20 cellular contexts compared by ENCODE assay signal in genomic region chr1:77972080-77972479, GRCh38. TPM values are rescaled to one million over a fixed set of nuclear protein-coding genes. Genes with fewer than 3 reads are reported as not detected.
A peak's percentile ranks its signal among the peaks of the same experiment; 100 is the strongest.
DNase-seq lines count a peak whose midpoint lies in the region; ATAC-seq, FAIRE-seq and TF ChIP-seq lines count a peak whose summit lies in the region.
"Had no signal": no experiment of that assay in that cellular context is flagged by ENCODE, and none has a peak within 500 bp of the region (broad histone marks: within the 10 kb centered on the region; RNA-seq: fewer than 3 reads in every experiment).

No MANE protein-coding gene starts in this region.

- H3K79me2 ChIP-seq in endothelial cell of umbilical vein (ENCODE audit: control insufficient read depth, insufficient read depth, low read length), result peaks cover 99% of the 10 kb centered on the region

- H2AFZ ChIP-seq in endothelial cell of umbilical vein (ENCODE audit: low read depth, low read length), result no peak overlapping the region

- no peak for DNase-seq in left ventricle myocardium superior
- no peak for DNase-seq in right atrium auricular region (ENCODE audit: low spot score)
- DNase-seq in WTC11 (ENCODE audit: low spot score), result no peak
- DNase-seq in endothelial cell of umbilical vein (ENCODE audit: low read depth, low spot score), result no peak
- DNase-seq in stimulated activated naive B cell treated with anti-CD40 and anti-IgM and Interleukin-4, amounts not matched to agents 10 μg/mL and 1 μg/mL and 100 μg/mL, for 72 hours, result no peak
- no peak for DNase-seq in OCI-M2 (lab: John Stamatoyannopoulos, UW; ENCODE audit: unreplicated experiment)
- DNase-seq: heart right ventricle; kidney glomerular epithelial cell; MG63; midbrain; NCI-H146; nucleus accumbens; sigmoid colon; stimulated activated CD4-positive, alpha-beta T cell treated with anti-CD3 and anti-CD28 coated beads, Interleukin-2, amount 100 ng/mL, for 24 hours; SW 1271 had no signal

- H3K27ac ChIP-seq in right atrium auricular region (no peak overlapping the region), endothelial cell of umbilical vein (ENCODE audit: insufficient read depth, low read depth, low read length) (no peak overlapping the region)
- H3K27ac ChIP-seq: cardiac muscle cell, heart right ventricle, sigmoid colon, suprapubic skin, VCaP had no signal

- no peaks in the 10 kb centered on the region for H3K9me1 ChIP-seq in endothelial cell of umbilical vein (replicated peaks; ENCODE audit: control insufficient read depth, extremely low read depth, insufficient read depth, low read length)

- CTCF ChIA-PET in WTC11 (lab: Charles Lee) (interaction anchor here (0.6 to 1.0 kb wide), 2 partner anchors 142 to 471 kb away, joined by 3 read pairs; no protein-coding TSS in a partner anchor), endothelial cell of umbilical vein (lab: Charles Lee) (interaction anchor here (0.6 kb wide), 1 partner anchor 143 kb away, joined by 3 read pairs; no protein-coding TSS in a partner anchor)

- POLR2A ChIA-PET in WTC11 (lab: Charles Lee) (interaction anchor here (0.7 kb wide), 1 partner anchor 47 kb away, joined by 8 read pairs; no protein-coding TSS in a partner anchor), endothelial cell of umbilical vein (lab: Charles Lee) (no interaction called here)

- TF ChIP-seq POLR2A in endothelial cell of umbilical vein (IDR thresholded peaks at IDR 0.05; ENCODE audit: low read depth, low read length), result no peak

- H3K27ac Mint-ChIP-seq in WTC11, result peak overlapping the region; percentile 92
- peak overlapping the region; percentile 42 for H3K27ac Mint-ChIP-seq in stimulated activated naive B cell treated with anti-CD40 and anti-IgM and Interleukin-4, amounts not matched to agents 10 μg/mL and 1 μg/mL and 100 μg/mL, for 72 hours

- BruUV-seq in endothelial cell of umbilical vein (replicated peaks; lab: Mats Ljungman, UMichigan), result no TSS peak

- peaks cover 48% of the 10 kb centered on the region for H3K36me3 Mint-ChIP-seq in WTC11
- peaks cover 40 to 45% of the 10 kb centered on the region in 2 donors for H3K36me3 Mint-ChIP-seq in stimulated activated naive B cell treated with anti-CD40 and anti-IgM and Interleukin-4, amounts not matched to agents 10 μg/mL and 1 μg/mL and 100 μg/mL, for 72 hours

- H3K9me3 Mint-ChIP-seq in WTC11, result no peaks in the 10 kb centered on the region
- no peaks in the 10 kb centered on the region for H3K9me3 Mint-ChIP-seq in stimulated activated naive B cell treated with anti-CD40 and anti-IgM and Interleukin-4, amounts not matched to agents 10 μg/mL and 1 μg/mL and 100 μg/mL, for 72 hours

- ATAC-seq in left ventricle myocardium superior (peak; percentile 12), WTC11 (peak; percentile 43; the same call in 1 of the 2 replicates), GM19351 (IDR thresholded peaks at IDR 0.05; ENCODE audit: unreplicated experiment) (no peak), HG02571 (IDR thresholded peaks at IDR 0.05; ENCODE audit: unreplicated experiment) (no peak)
- no peak for ATAC-seq in stimulated activated naive B cell treated with anti-CD40 and anti-IgM and Interleukin-4, amounts not matched to agents 10 μg/mL and 1 μg/mL and 100 μg/mL, for 72 hours (replicated peaks)
- ATAC-seq: heart right ventricle had no signal

- no peak overlapping the region for H3K9ac ChIP-seq in endothelial cell of umbilical vein (replicated peaks; ENCODE audit: extremely low read depth, insufficient read depth, low read length)

- no peaks in the 10 kb centered on the region for H3K27me3 ChIP-seq in right atrium auricular region
- no peaks in the 10 kb centered on the region for H3K27me3 ChIP-seq in endothelial cell of umbilical vein (ENCODE audit: control insufficient read depth in 2 of 2, insufficient read depth in 2 of 2, low read length in 2 of 2)
- H3K27me3 ChIP-seq: cardiac muscle cell, heart right ventricle, MG63, sigmoid colon, suprapubic skin had no signal

- H3K4me1 ChIP-seq in right atrium auricular region (peaks cover 0 to 47% of the 10 kb centered on the region in 2 donors), endothelial cell of umbilical vein (ENCODE audit: control insufficient read depth, extremely low read depth, insufficient read depth, low read length) (peaks cover 23% of the 10 kb centered on the region)

- peaks cover 19% of the 10 kb centered on the region for H4K20me1 ChIP-seq in endothelial cell of umbilical vein (replicated peaks; ENCODE audit: control insufficient read depth, extremely low read depth, insufficient read depth, low read length)

- TF ChIP-seq CTCF in right atrium auricular region (IDR thresholded peaks at IDR 0.05) (no peak), WTC11 (IDR thresholded peaks at IDR 0.05) (no peak), endothelial cell of umbilical vein (IDR thresholded peaks at IDR 0.05; ENCODE audit: extremely low read depth in 1 of 2, insufficient read depth in 1 of 2, low read depth in 1 of 2, low read length in 2 of 2) (no peak)

- intact Hi-C loops in left ventricle myocardium superior (cut with micrococcal nuclease), result no loop called here
- intact Hi-C loops in endothelial cell of umbilical vein (cut with micrococcal nuclease), result no loop called here

- no peak overlapping the region for H3K4me3 ChIP-seq in right atrium auricular region
- H3K4me3 ChIP-seq in endothelial cell of umbilical vein (replicated peaks in 1 of 3; ENCODE audit: insufficient read depth in 1 of 3, low read depth in 1 of 3, low read length in 3 of 3), result no peak overlapping the region
- H3K4me3 ChIP-seq: cardiac muscle cell, heart right ventricle, MG63, sigmoid colon, suprapubic skin had no signal

- H3K27me3 Mint-ChIP-seq in WTC11 (ENCODE audit: low read depth), result no peaks in the 10 kb centered on the region
- no peaks in the 10 kb centered on the region for H3K27me3 Mint-ChIP-seq in stimulated activated naive B cell treated with anti-CD40 and anti-IgM and Interleukin-4, amounts not matched to agents 10 μg/mL and 1 μg/mL and 100 μg/mL, for 72 hours

- no peak for FAIRE-seq in endothelial cell of umbilical vein (lab: Jason Lieb, UNC)

- H3K9me3 ChIP-seq in right atrium auricular region, result no peaks in the 10 kb centered on the region
- no peaks in the 10 kb centered on the region for H3K9me3 ChIP-seq in endothelial cell of umbilical vein (replicated peaks; ENCODE audit: control insufficient read depth, insufficient read depth, low read length)
- H3K9me3 ChIP-seq: heart right ventricle, MG63, sigmoid colon, suprapubic skin had no signal

- peak overlapping the region; percentile 56 for H3K4me3 Mint-ChIP-seq in WTC11
- H3K4me3 Mint-ChIP-seq in stimulated activated naive B cell treated with anti-CD40 and anti-IgM and Interleukin-4, amounts not matched to agents 10 μg/mL and 1 μg/mL and 100 μg/mL, for 72 hours, result no peak overlapping the region

- H3K4me2 ChIP-seq in endothelial cell of umbilical vein (ENCODE audit: insufficient read depth, low read length), result peak overlapping the region; percentile 21

- peaks cover 46% of the 10 kb centered on the region for H3K4me1 Mint-ChIP-seq in WTC11
- H3K4me1 Mint-ChIP-seq in stimulated activated naive B cell treated with anti-CD40 and anti-IgM and Interleukin-4, amounts not matched to agents 10 μg/mL and 1 μg/mL and 100 μg/mL, for 72 hours, result peaks cover 16 to 58% of the 10 kb centered on the region in 2 donors

- dilution Hi-C loops in endothelial cell of umbilical vein (cut with MboI; ENCODE audit: extremely low pct_ligation_motif_present, low sequenced_read_pairs), result no loop called here

- H3K36me3 ChIP-seq in right atrium auricular region (peaks cover 29% of the 10 kb centered on the region), endothelial cell of umbilical vein (ENCODE audit: control insufficient read depth in 2 of 2, extremely low read depth in 1 of 2, insufficient read depth in 2 of 2, low read length in 2 of 2) (peaks cover 3 to 23% of the 10 kb centered on the region in 2 experiments)

TF ChIP-seq in WTC11, 78 proteins besides CTCF, POLR2A, EP300 and RAD21 (continues in another document):
- TF ChIP-seq ZNF138 (CRISPR knock-in tag; conservative IDR thresholded peaks at IDR 0.05) (no peak), TP53 (CRISPR knock-in tag; IDR thresholded peaks at IDR 0.05) (no peak), HMGA2 (CRISPR knock-in tag; IDR thresholded peaks at IDR 0.05) (no peak)

TF ChIP-seq in endothelial cell of umbilical vein, 7 proteins besides CTCF, POLR2A, EP300 and RAD21 (continues in another document):
- TF ChIP-seq FOS (IDR thresholded peaks at IDR 0.05; ENCODE audit: borderline replicate concordance, insufficient read depth, low read length) (no peak), MYC (IDR thresholded peaks at IDR 0.05; ENCODE audit: low read depth, low read length) (no peak), JUN (IDR thresholded peaks at IDR 0.05; ENCODE audit: borderline replicate concordance, insufficient read depth, insufficient read length, low read depth) (no peak), MAX (IDR thresholded peaks at IDR 0.05; ENCODE audit: insufficient read depth, insufficient read length) (no peak), GATA2 (IDR thresholded peaks at IDR 0.05; ENCODE audit: insufficient read depth, insufficient read length, low read depth, low read length) (no peak)

RNA-seq across cellular contexts. Expression of gene FUBP1, which starts 6.8 kb away (rescaled TPM):
- 50.7 TPM for total RNA-seq in left ventricle myocardium superior
- 10 to 100 TPM; 45.8 to 49.3 TPM for total RNA-seq in right atrium auricular region
- 175 to 208 TPM (median 176 TPM) in 3 replicates for total RNA-seq in WTC11 (2021)
- total RNA-seq in endothelial cell of umbilical vein, result 163 and 166 TPM in 2 replicates
- polyA plus RNA-seq in endothelial cell of umbilical vein, result 112 and 124 TPM in 2 replicates
- polyA plus RNA-seq in endothelial cell of umbilical vein (2011; cell fraction: cytosol; rRNA removed), result 71.6 and 78.3 TPM in 2 replicates
- 270 and 402 TPM in 2 replicates for polyA plus RNA-seq in endothelial cell of umbilical vein (2011; cell fraction: nucleus; rRNA removed)
- polyA plus RNA-seq in endothelial cell of umbilical vein (2012), result 74.7 and 115 TPM in 2 replicates
- polyA minus RNA-seq in endothelial cell of umbilical vein, result 175 and 196 TPM in 2 replicates
- 130 TPM for polyA minus RNA-seq in endothelial cell of umbilical vein (2011; cell fraction: cytosol; rRNA and poly(A)+ RNA removed)
- 280 and 344 TPM in 2 replicates for polyA minus RNA-seq in endothelial cell of umbilical vein (2011; cell fraction: nucleus; rRNA and poly(A)+ RNA removed)

RNA-seq across cellular contexts. Expression of gene DNAJB4, which starts 32.7 kb away (rescaled TPM):
- total RNA-seq in left ventricle myocardium superior (99.4 TPM), right atrium auricular region (10 to 100 TPM; 60.9 to 83.6 TPM), WTC11 (2021) (23.4 to 26.5 TPM (median 26.0 TPM) in 3 replicates), endothelial cell of umbilical vein (122 and 136 TPM in 2 replicates)
- polyA plus RNA-seq in endothelial cell of umbilical vein, result 20.1 and 30.4 TPM in 2 replicates
- 44.1 and 50.8 TPM in 2 replicates for polyA plus RNA-seq in endothelial cell of umbilical vein (2011; cell fraction: cytosol; rRNA removed)
- polyA plus RNA-seq in endothelial cell of umbilical vein (2011; cell fraction: nucleus; rRNA removed), result 39.8 and 53.7 TPM in 2 replicates
- polyA plus RNA-seq in endothelial cell of umbilical vein (2012), result 145 and 153 TPM in 2 replicates
- polyA minus RNA-seq in endothelial cell of umbilical vein, result 71.8 and 78.2 TPM in 2 replicates
- polyA minus RNA-seq in endothelial cell of umbilical vein (2011; cell fraction: cytosol; rRNA and poly(A)+ RNA removed), result 6.7 TPM
- 45.6 and 48.5 TPM in 2 replicates for polyA minus RNA-seq in endothelial cell of umbilical vein (2011; cell fraction: nucleus; rRNA and poly(A)+ RNA removed)

Comparison
In these comparisons a context has a peak if more than half of its experiments do, and no peak if none do; other contexts are left out.
1. ATAC-seq: peak in left ventricle myocardium superior (single experiment) and WTC11 (single experiment); none in stimulated activated naive B cell treated with anti-CD40 and anti-IgM and Interleukin-4, amounts not matched to agents 10 μg/mL and 1 μg/mL and 100 μg/mL, for 72 hours (0 of 2), GM19351 (single experiment) and HG02571 (single experiment).